In the genomic region with DNA sequence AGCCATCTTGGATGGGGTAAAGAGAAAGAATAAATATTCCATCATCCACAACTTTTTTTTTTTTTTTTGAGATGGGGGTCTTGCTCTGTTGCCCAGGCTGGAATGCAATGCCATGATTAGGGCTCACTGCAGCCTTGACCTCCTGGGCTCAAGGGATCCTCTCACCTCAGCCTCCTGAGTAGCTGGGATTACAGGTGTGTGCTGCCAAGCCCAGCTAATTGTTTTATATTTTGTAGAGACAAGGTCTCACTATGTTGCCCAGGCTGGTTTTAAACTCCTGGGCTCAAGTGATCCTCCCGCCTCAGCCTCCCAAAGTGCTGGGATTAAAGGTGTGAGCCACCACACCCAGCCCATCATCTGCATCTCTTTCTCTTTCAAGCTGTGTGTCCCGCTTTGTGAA, we compare ENCODE assay signal across 5 cellular contexts. TPM values are rescaled to one million over a fixed set of nuclear protein-coding genes. Genes with fewer than 3 reads are reported as not detected.
"Had no signal": no experiment of that assay in that cellular context is flagged by ENCODE, and none has a peak within 500 bp of the region (broad histone marks: within the 10 kb centered on the region; RNA-seq: fewer than 3 reads in every experiment).

No MANE protein-coding gene starts in this region.

RNA-seq across cellular contexts. Expression of a gene that starts 2.0 kb away (rescaled TPM):
- total RNA-seq: activated CD8-positive, alpha-beta memory T cell treated with anti-CD3 and anti-CD28 coated beads, Interleukin-2, amount 10 ng/mL, durations not matched to agents 7 days and 5 days; activated CD8-positive, alpha-beta T cell treated with anti-CD3 and anti-CD28 coated beads, Interleukin-2, amount 10 ng/mL, durations not matched to agents 7 days and 5 days; activated T-helper 2 cell treated with anti-CD3 and anti-CD28 coated beads, Interferon-gamma antibody, Interleukin-2, Interleukin-4, amounts not matched to agents 10 μg/mL and 5 μg/mL and 100 μg/mL, durations not matched to agents 14 hours and 24 hours and 36 hours; natural killer cell treated with Interleukin-12 subunit alpha and Interleukin-12 subunit beta and Interleukin-15 and Interleukin-18, amount 100 ng/mL, for 72 hours; T-helper 2 cell treated with Interferon-gamma antibody and Interleukin-4, amounts not matched to agents 100 ng/mL and 5 ng/mL, for 36 hours had no signal
